16 cellular contexts compared by ENCODE assay signal in genomic region chr6:10310826-10311225, GRCh38.
DNase-seq lines count a peak whose midpoint lies in the region; FAIRE-seq and TF ChIP-seq lines count a peak whose summit lies in the region.
"Had no signal": no experiment of that assay in that cellular context is flagged by ENCODE, and none has a peak within 500 bp of the region (broad histone marks: within the 10 kb centered on the region; RNA-seq: fewer than 3 reads in every experiment).

No MANE protein-coding gene starts in this region.

- H3K4me3 ChIP-seq in small intestine (ENCODE audit: low read depth in 1 of 2, low read length in 2 of 2) = no peak overlapping the region
- H3K4me3 ChIP-seq: ovary had no signal

- no peaks in the 10 kb centered on the region for H3K27me3 ChIP-seq in small intestine (ENCODE audit: control insufficient read depth in 2 of 2, insufficient read depth in 2 of 2, low read length in 2 of 2)
- H3K27me3 ChIP-seq: ovary had no signal

- no peaks in the 10 kb centered on the region for H3K36me3 Mint-ChIP-seq in mesothelial cell of epicardium

- TF ChIP-seq CTCF in mesothelial cell of epicardium (IDR thresholded peaks at IDR 0.05; ENCODE audit: unreplicated experiment) = no peak

- H3K9me3 ChIP-seq in small intestine (ENCODE audit: control insufficient read depth, low read depth) = no peaks in the 10 kb centered on the region
- H3K9me3 ChIP-seq: ovary had no signal

- no peak overlapping the region for H3K4me3 Mint-ChIP-seq in mesothelial cell of epicardium
- H3K4me3 Mint-ChIP-seq: effector memory CD8-positive, alpha-beta T cell had no signal

- DNase-seq in DMS153 (lab: John Stamatoyannopoulos, UW) = peak; percentile 59
- DNase-seq in DMS153 treated with DMSO at 0.1 percent for 48 hours (lab: John Stamatoyannopoulos, UW; ENCODE audit: unreplicated experiment) = no peak
- peak; percentile 83 to 96 for DNase-seq in NCI-H2081 (lab: John Stamatoyannopoulos, UW)
- DNase-seq in T47D (ENCODE audit: low read depth in 1 of 2, low spot score in 1 of 2) = peak; percentile 30 to 71
- DNase-seq in small intestine = peak; percentile 1
- no peak for DNase-seq in NOMO-1 treated with dmso at 0.1 percent for 144 hours (lab: John Stamatoyannopoulos, UW; ENCODE audit: unreplicated experiment)
- DNase-seq in pons (ENCODE audit: low spot score) = no peak
- no peak for DNase-seq in mesothelial cell of epicardium (ENCODE audit: low spot score in 2 of 2, unreplicated experiment in 2 of 2)
- DNase-seq: 8988T; activated CD4-positive, CD25-positive, alpha-beta regulatory T cell; effector memory CD8-positive, alpha-beta T cell; KBM-7; NCI-H526; ovary had no signal

- 21 to 63% (median 36%) methylated on average over 10 of the region's 10 CpGs for WGBS in small intestine, 3 donors

- in situ Hi-C loops in T47D (cut with HindIII; ENCODE audit: low pct_unique_long_range_greater_than_20kb, low sequenced_read_pairs) = no loop called here

- no peak overlapping the region for H3K27ac ChIP-seq in small intestine (ENCODE audit: low read depth in 1 of 2, low read length in 1 of 2)
- H3K27ac ChIP-seq: C4-2B, ovary had no signal

- no peaks in the 10 kb centered on the region for H3K9me3 Mint-ChIP-seq in mesothelial cell of epicardium
- H3K9me3 Mint-ChIP-seq: activated T-helper 2 cell treated with anti-CD3 and anti-CD28 coated beads, Interferon-gamma antibody, Interleukin-2, Interleukin-4, amounts not matched to agents 10 μg/mL and 5 μg/mL and 100 μg/mL, durations not matched to agents 14 hours and 24 hours and 36 hours had no signal

- no peaks in the 10 kb centered on the region for H3K27me3 Mint-ChIP-seq in mesothelial cell of epicardium (ENCODE audit: low read depth)
- H3K27me3 Mint-ChIP-seq: effector memory CD8-positive, alpha-beta T cell had no signal

- no peak for FAIRE-seq in small intestine (lab: Jason Lieb, UNC)

- no peaks in the 10 kb centered on the region for H3K4me1 ChIP-seq in small intestine (ENCODE audit: control insufficient read depth in 2 of 2, insufficient read depth in 1 of 2, low read depth in 1 of 2, low read length in 1 of 2)

- peaks cover 53% of the 10 kb centered on the region for H3K4me1 Mint-ChIP-seq in mesothelial cell of epicardium

- no peaks in the 10 kb centered on the region for H3K36me3 ChIP-seq in small intestine (ENCODE audit: control insufficient read depth in 2 of 2, insufficient read depth in 2 of 2, low read length in 2 of 2)
- H3K36me3 ChIP-seq: ovary had no signal

- no peak overlapping the region for H3K27ac Mint-ChIP-seq in mesothelial cell of epicardium
- H3K27ac Mint-ChIP-seq: activated T-helper 2 cell treated with anti-CD3 and anti-CD28 coated beads, Interferon-gamma antibody, Interleukin-2, Interleukin-4, amounts not matched to agents 10 μg/mL and 5 μg/mL and 100 μg/mL, durations not matched to agents 14 hours and 24 hours and 36 hours; effector memory CD8-positive, alpha-beta T cell had no signal

Comparison
In these comparisons a context has a peak if more than half of its experiments do, and no peak if none do; other contexts are left out.
1. DNase-seq: peak in DMS153 (single experiment), NCI-H2081 (2 of 2), T47D (2 of 2) and small intestine (single experiment); none in DMS153 treated with DMSO at 0.1 percent for 48 hours (single experiment), NOMO-1 treated with dmso at 0.1 percent for 144 hours (single experiment), pons (single experiment) and mesothelial cell of epicardium (0 of 2).